ENCODE assay signal across 22 cellular contexts in the genomic region with DNA sequence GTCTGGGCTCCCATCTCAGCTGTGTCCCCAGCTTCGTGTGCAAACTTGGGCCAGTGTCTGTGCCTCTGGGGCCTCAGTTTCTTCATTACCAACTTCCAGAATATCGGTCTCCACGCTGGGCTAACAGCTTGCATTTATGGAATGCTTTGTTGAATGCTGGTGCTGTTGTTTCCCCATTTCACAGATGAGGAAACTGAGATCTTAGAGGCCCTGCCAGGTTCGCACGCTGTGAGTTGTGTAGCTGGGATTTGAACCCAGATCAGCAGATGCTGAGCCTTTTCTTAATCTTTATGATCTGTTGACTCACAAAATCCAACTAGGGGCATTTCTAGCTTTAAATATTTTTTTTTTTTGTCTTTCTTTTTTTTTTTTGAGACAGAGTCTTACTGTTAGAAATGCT.
"Had no signal": no experiment of that assay in that cellular context is flagged by ENCODE, and none has a peak within 500 bp of the region (broad histone marks: within the 10 kb centered on the region; RNA-seq: fewer than 3 reads in every experiment).

No MANE protein-coding gene starts in this region.

- ATAC-seq: activated T-cell treated with anti-CD3 and anti-CD28 coated beads, Interleukin-2, amount 50 U/mL, for 4 hours; Panc1; T-helper 17 cell had no signal

- DNase-seq: activated B cell treated with CpG ODN at 0.5 μM for 24 hours; activated CD4-positive, alpha-beta memory T cell treated with anti-CD3 and anti-CD28 coated beads for 36 hours; activated CD4-positive, alpha-beta T cell treated with anti-CD3 and anti-CD28 coated beads, Interleukin-2, amount 10 ng/mL, durations not matched to agents 7 days and 5 days; activated CD8-positive, alpha-beta memory T cell treated with anti-CD3 and anti-CD28 coated beads for 24 hours; activated effector memory CD4-positive, alpha-beta T cell treated with anti-CD3 and anti-CD28 coated beads, Interleukin-2, amount 50 U/mL, for 16 hours; activated naive CD4-positive, alpha-beta T cell treated with anti-CD3 and anti-CD28 coated beads, Interleukin-2, amount 10 ng/mL, durations not matched to agents 7 days and 5 days; activated naive CD8-positive, alpha-beta T cell treated with anti-CD3 and anti-CD28 coated beads for 36 hours; activated T-cell treated with anti-CD3 and anti-CD28 coated beads, Interleukin-2, amount 50 U/mL, for 4 hours; caudate nucleus; MM.1S; NCI-H1105; NCI-H1436; NCI-H1694 treated with DMSO at 0.1 percent for 48 hours; NCI-H2029 treated with DMSO at 0.1 percent for 48 hours; NCI-H345; NCI-H510A; NCI-H526 treated with DMSO at 0.1 percent for 48 hours; RPMI8226; SHP77 treated with DMSO at 0.1 percent for 48 hours; T-helper 17 cell; T-helper 9 cell had no signal
